ENCODE assay signal across 1 cellular context in genomic region chr5:10762178-10762775, GRCh38.
TF ChIP-seq lines count a peak whose summit lies in the region.

No MANE protein-coding gene starts in this region.

TF ChIP-seq in K562, 482 proteins besides CTCF, POLR2A, EP300 and RAD21 (continued from another document and continues in another):
- TF ChIP-seq ZNF586 (CRISPR knock-in tag; conservative IDR thresholded peaks at IDR 0.05): no peak
- TF ChIP-seq NR3C1 (CRISPR knock-in tag; IDR thresholded peaks at IDR 0.05): no peak
- no peak for TF ChIP-seq SFPQ (IDR thresholded peaks at IDR 0.05; ENCODE audit: low read depth, low read length)
- TF ChIP-seq ZNF146 (CRISPR knock-in tag; IDR thresholded peaks at IDR 0.05; ENCODE audit: unreplicated experiment): no peak
- no peak for TF ChIP-seq ILF3 (IDR thresholded peaks at IDR 0.05; ENCODE audit: borderline replicate concordance)
- TF ChIP-seq SNAPC5 (CRISPR knock-in tag; IDR thresholded peaks at IDR 0.05): no peak
- no peak for TF ChIP-seq ZBTB12 (CRISPR knock-in tag; IDR thresholded peaks at IDR 0.05)
- no peak for TF ChIP-seq BDP1 (IDR thresholded peaks at IDR 0.05; ENCODE audit: insufficient read depth, insufficient read length)
- no peak for TF ChIP-seq MXD1 (CRISPR knock-in tag; IDR thresholded peaks at IDR 0.05; ENCODE audit: borderline replicate concordance, poor library complexity, severe bottlenecking)
- no peak for TF ChIP-seq LCOR (CRISPR knock-in tag; IDR thresholded peaks at IDR 0.05)
- TF ChIP-seq GATA2 (CRISPR knock-in tag; IDR thresholded peaks at IDR 0.05): no peak
- TF ChIP-seq ARID3B (CRISPR knock-in tag; IDR thresholded peaks at IDR 0.05; ENCODE audit: borderline replicate concordance): no peak
- no peak for TF ChIP-seq FOXJ3 (CRISPR knock-in tag; IDR thresholded peaks at IDR 0.05)
- no peak for TF ChIP-seq XRCC4 (IDR thresholded peaks at IDR 0.05; ENCODE audit: extremely low read depth, insufficient read depth, insufficient read length)
- TF ChIP-seq CREM (IDR thresholded peaks at IDR 0.05; ENCODE audit: low read depth): no peak
- no peak for TF ChIP-seq PTBP1 (IDR thresholded peaks at IDR 0.05; ENCODE audit: low read depth, low read length)
- no peak for TF ChIP-seq ZNF324 (CRISPR knock-in tag; IDR thresholded peaks at IDR 0.05)
- no peak for TF ChIP-seq RBM25 (IDR thresholded peaks at IDR 0.05; ENCODE audit: low read depth, low read length, severe bottlenecking)
- no peak for TF ChIP-seq MLLT1 (IDR thresholded peaks at IDR 0.05)
- TF ChIP-seq KLF13 (tag; IDR thresholded peaks at IDR 0.05; ENCODE audit: borderline replicate concordance, low read depth): no peak
- no peak for TF ChIP-seq NEUROD1 (IDR thresholded peaks at IDR 0.05; ENCODE audit: borderline replicate concordance, low read depth, low read length, partially characterized antibody)
- no peak for TF ChIP-seq KDM4B (IDR thresholded peaks at IDR 0.05; ENCODE audit: borderline replicate concordance in 2 of 2, low read depth in 1 of 2)
- TF ChIP-seq HOXB6 (CRISPR knock-in tag; IDR thresholded peaks at IDR 0.05; ENCODE audit: borderline replicate concordance): no peak
- TF ChIP-seq ZNF695 (CRISPR knock-in tag; IDR thresholded peaks at IDR 0.05): no peak
- no peak for TF ChIP-seq ZNF707 (CRISPR knock-in tag; conservative IDR thresholded peaks at IDR 0.05)
- no peak for TF ChIP-seq ZNF24 (IDR thresholded peaks at IDR 0.05)
- TF ChIP-seq HDAC2 (IDR thresholded peaks at IDR 0.05): no peak
- no peak for TF ChIP-seq SNIP1 (IDR thresholded peaks at IDR 0.05; ENCODE audit: low read depth)
- TF ChIP-seq THRB (CRISPR knock-in tag; conservative IDR thresholded peaks at IDR 0.05): no peak
- no peak; the same call in 1 of the 2 replicates for TF ChIP-seq DDX20 (tag; IDR thresholded peaks at IDR 0.05; ENCODE audit: low read depth)
- no peak for TF ChIP-seq CUX1 (CRISPR knock-in tag; IDR thresholded peaks at IDR 0.05)
- no peak for TF ChIP-seq ZBTB7A (IDR thresholded peaks at IDR 0.05; ENCODE audit: borderline replicate concordance, control insufficient read depth, low read depth, low read length)
- no peak for TF ChIP-seq RFX5 (IDR thresholded peaks at IDR 0.05; ENCODE audit: low read depth, low read length)
- TF ChIP-seq NRF1 (conservative IDR thresholded peaks at IDR 0.05 in 1 of 2, IDR thresholded peaks at IDR 0.05 in 1 of 2): no peak
- TF ChIP-seq ZNF717 (CRISPR knock-in tag; IDR thresholded peaks at IDR 0.05): no peak
- TF ChIP-seq TAF1 (IDR thresholded peaks at IDR 0.05; ENCODE audit: control insufficient read depth, extremely low read depth, insufficient read depth, low read length, severe bottlenecking): no peak
- no peak for TF ChIP-seq DEAF1 (CRISPR knock-in tag; IDR thresholded peaks at IDR 0.05)
- TF ChIP-seq ARID4B (CRISPR knock-in tag; IDR thresholded peaks at IDR 0.05): no peak
- no peak for TF ChIP-seq FOXO4 (CRISPR knock-in tag; IDR thresholded peaks at IDR 0.05)
